ENCODE assay signal across 9 cellular contexts in the genomic region with DNA sequence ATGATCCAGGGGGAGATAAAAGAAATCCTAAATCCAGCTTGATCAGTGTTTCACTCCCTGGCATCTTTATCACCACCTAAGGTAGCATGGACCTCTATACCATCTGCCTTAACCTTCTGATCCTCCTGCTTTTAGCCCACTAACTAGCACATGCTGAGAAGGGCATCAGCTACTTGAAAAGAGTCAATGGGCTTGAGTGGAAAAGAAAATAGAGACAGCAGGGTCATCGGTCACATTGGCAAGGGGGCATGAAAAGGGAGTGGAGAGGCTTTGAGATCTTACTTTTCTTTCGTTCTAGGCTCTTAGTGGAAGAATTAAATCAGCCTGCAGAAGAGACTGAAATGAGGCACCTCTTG. TPM values are rescaled to one million over a fixed set of nuclear protein-coding genes. Genes with fewer than 3 reads are reported as not detected.
DNase-seq lines count a peak whose midpoint lies in the region; ATAC-seq, FAIRE-seq and TF ChIP-seq lines count a peak whose summit lies in the region.
"Had no signal": no experiment of that assay in that cellular context is flagged by ENCODE, and none has a peak within 500 bp of the region (broad histone marks: within the 10 kb centered on the region; RNA-seq: fewer than 3 reads in every experiment).

No MANE protein-coding gene starts in this region.

- H3K4me3 ChIP-seq in iPS-18a (ENCODE audit: low read length), result peak overlapping the region; percentile 93
- H3K4me3 ChIP-seq in stomach smooth muscle (ENCODE audit: low read length in 2 of 2), result peak overlapping the region; percentile 100

- H3K9me3 ChIP-seq in iPS-18a (ENCODE audit: control insufficient read depth, low read depth, low read length) (no peaks in the 10 kb centered on the region), stomach smooth muscle (ENCODE audit: control insufficient read depth in 2 of 2, low read length in 2 of 2) (no peaks in the 10 kb centered on the region)

- H3K4me1 Mint-ChIP-seq in activated CD8-positive, alpha-beta T cell treated with anti-CD3 and anti-CD28 coated beads for 36 hours (ENCODE audit: low read depth), result peaks cover 23% of the 10 kb centered on the region

- peak overlapping the region; percentile 99 for H3K27ac Mint-ChIP-seq in activated CD8-positive, alpha-beta T cell treated with anti-CD3 and anti-CD28 coated beads for 36 hours

- peaks cover 2% of the 10 kb centered on the region for H3K36me3 ChIP-seq in iPS-18a (ENCODE audit: control insufficient read depth, low read depth, low read length)
- H3K36me3 ChIP-seq in stomach smooth muscle (ENCODE audit: control insufficient read depth in 2 of 2, insufficient read depth in 2 of 2, low read length in 2 of 2), result peaks cover 0 to 14% of the 10 kb centered on the region in 2 donors

- no peaks in the 10 kb centered on the region for H3K27me3 Mint-ChIP-seq in activated CD8-positive, alpha-beta T cell treated with anti-CD3 and anti-CD28 coated beads for 36 hours

- H3K4me3 Mint-ChIP-seq in activated CD8-positive, alpha-beta T cell treated with anti-CD3 and anti-CD28 coated beads for 36 hours, result peak overlapping the region; percentile 78

- ATAC-seq in activated CD8-positive, alpha-beta T cell treated with anti-CD3 and anti-CD28 coated beads for 36 hours, result no peak
- ATAC-seq in left lobe of liver, result no peak

- H3K36me3 Mint-ChIP-seq in activated CD8-positive, alpha-beta T cell treated with anti-CD3 and anti-CD28 coated beads for 36 hours (ENCODE audit: low read depth), result peaks cover 11% of the 10 kb centered on the region

- FAIRE-seq in D721Med (lab: Jason Lieb, UNC), result no peak

- H3K27me3 ChIP-seq in iPS-18a (ENCODE audit: control insufficient read depth, insufficient read depth, low read length) (no peaks in the 10 kb centered on the region), stomach smooth muscle (ENCODE audit: control insufficient read depth in 1 of 2, insufficient read depth in 2 of 2, low read length in 2 of 2) (no peaks in the 10 kb centered on the region)

- intact Hi-C loops in activated CD8-positive, alpha-beta T cell treated with anti-CD3 and anti-CD28 coated beads for 36 hours (cut with micrococcal nuclease), result loop anchor here (5.0 kb wide), 1 partner anchor 39 kb away; a partner anchor contains a TSS

- no peaks in the 10 kb centered on the region for H3K9me3 Mint-ChIP-seq in activated CD8-positive, alpha-beta T cell treated with anti-CD3 and anti-CD28 coated beads for 36 hours

- DNase-seq in NCI-H446 treated with DMSO at 0.1 percent for 48 hours (lab: John Stamatoyannopoulos, UW) (peak; percentile 27), NCI-H446 (lab: John Stamatoyannopoulos, UW) (no peak), D721Med (ENCODE audit: insufficient read length, low spot score) (no peak), left lobe of liver (ENCODE audit: low spot score) (no peak)
- DNase-seq in activated CD8-positive, alpha-beta T cell treated with anti-CD3 and anti-CD28 coated beads for 36 hours, result no peak
- no peak for DNase-seq in effector CD4-positive, alpha-beta T cell

- H3K9ac ChIP-seq in iPS-18a (ENCODE audit: low read length) (peak overlapping the region; percentile 71), stomach smooth muscle (ENCODE audit: low read length in 2 of 2) (peak overlapping the region; percentile 98 to 99)

- CTCF ChIA-PET in activated CD8-positive, alpha-beta T cell treated with anti-CD3 and anti-CD28 coated beads for 36 hours (lab: Charles Lee), result interaction anchor here (1.1 to 1.6 kb wide), 3 partner anchors 53 to 100 kb away, joined by 3 to 4 read pairs (median 3); no protein-coding TSS in a partner anchor

- H3K27ac ChIP-seq in iPS-18a (ENCODE audit: low read length), result no peak overlapping the region
- H3K27ac ChIP-seq in stomach smooth muscle (ENCODE audit: low read length), result peak overlapping the region; percentile 86

- POLR2A ChIA-PET in activated CD8-positive, alpha-beta T cell treated with anti-CD3 and anti-CD28 coated beads for 36 hours (lab: Charles Lee), result interaction anchor here (0.5 to 2.0 kb wide), 8 partner anchors 11 to 112 kb away, joined by 3 to 10 read pairs (median 4); a partner anchor contains a TSS

- H3K4me1 ChIP-seq in iPS-18a (ENCODE audit: control insufficient read depth, low read depth, low read length), result peaks cover 4% of the 10 kb centered on the region
- peaks cover 19% of the 10 kb centered on the region for H3K4me1 ChIP-seq in stomach smooth muscle (ENCODE audit: control insufficient read depth, insufficient read depth, low read length)

- TF ChIP-seq CTCF in activated CD8-positive, alpha-beta T cell treated with anti-CD3 and anti-CD28 coated beads for 36 hours (IDR thresholded peaks at IDR 0.05), result no peak
- TF ChIP-seq CTCF in D721Med (IDR thresholded peaks at IDR 0.05; ENCODE audit: insufficient read depth, missing control alignments), result no peak

RNA-seq across cellular contexts. Expression of a gene that starts 0.2 kb away (rescaled TPM):
- total RNA-seq in activated CD8-positive, alpha-beta T cell treated with anti-CD3 and anti-CD28 coated beads for 36 hours, result 10 to 100 TPM; 20.1 to 22.7 TPM
- 19.9 TPM for total RNA-seq in left lobe of liver

RNA-seq across cellular contexts. Expression of a gene that starts 0.6 kb away (rescaled TPM):
- total RNA-seq in activated CD8-positive, alpha-beta T cell treated with anti-CD3 and anti-CD28 coated beads for 36 hours, result 10 to 100 TPM; 35.8 to 35.9 TPM
- total RNA-seq in left lobe of liver, result 31.3 TPM

RNA-seq across cellular contexts. Expression of a gene that starts 21.9 kb away (rescaled TPM):
- total RNA-seq in activated CD8-positive, alpha-beta T cell treated with anti-CD3 and anti-CD28 coated beads for 36 hours, result not detected
- not detected for total RNA-seq in left lobe of liver
- total RNA-seq: NCI-H460 had no signal

RNA-seq across cellular contexts. Expression of a gene that starts 36.9 kb away (rescaled TPM):
- total RNA-seq in activated CD8-positive, alpha-beta T cell treated with anti-CD3 and anti-CD28 coated beads for 36 hours, result under 1 TPM; 0.61 to 0.63 TPM
- total RNA-seq in left lobe of liver, result 1.0 TPM

RNA-seq across cellular contexts. Expression of a gene that starts 37.2 kb away (rescaled TPM):
- total RNA-seq in activated CD8-positive, alpha-beta T cell treated with anti-CD3 and anti-CD28 coated beads for 36 hours, result 1 to 10 TPM; 6.3 to 6.5 TPM
- total RNA-seq in left lobe of liver, result 1.6 TPM
